In the genomic region with DNA sequence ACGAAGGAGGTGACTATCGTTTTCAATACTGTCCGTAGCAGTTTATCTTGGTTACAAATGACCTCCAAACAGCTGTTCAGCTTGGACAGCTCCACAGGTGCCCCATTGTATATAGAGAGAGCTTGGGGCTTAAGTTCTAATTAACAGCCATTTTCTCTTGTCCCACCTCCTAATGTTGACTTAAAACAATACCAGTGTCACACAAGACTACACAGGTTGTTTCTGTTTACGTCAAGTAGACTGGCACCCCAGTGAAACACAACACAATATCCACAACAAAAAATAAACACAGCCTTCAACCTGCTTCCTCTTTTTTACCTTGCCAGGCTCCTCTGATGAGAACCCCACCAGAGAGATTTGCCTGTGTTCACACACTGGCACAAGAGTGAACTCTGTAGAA, we compare ENCODE assay signal across 13 cellular contexts. TPM values are rescaled to one million over a fixed set of nuclear protein-coding genes. Genes with fewer than 3 reads are reported as not detected.
DNase-seq lines count a peak whose midpoint lies in the region; ATAC-seq and TF ChIP-seq lines count a peak whose summit lies in the region.
"Had no signal": no experiment of that assay in that cellular context is flagged by ENCODE, and none has a peak within 500 bp of the region (broad histone marks: within the 10 kb centered on the region; RNA-seq: fewer than 3 reads in every experiment).

No MANE protein-coding gene starts in this region.

- no peaks in the 10 kb centered on the region for H3K36me3 ChIP-seq in OCI-LY1 (ENCODE audit: insufficient read depth, low read length)
- H3K36me3 ChIP-seq: neutrophil, Peyer's patch had no signal

- H3K27me3 ChIP-seq in OCI-LY1 (ENCODE audit: insufficient read depth, low read length) = no peaks in the 10 kb centered on the region
- H3K27me3 ChIP-seq: neutrophil, Peyer's patch had no signal

- no peak overlapping the region for H3K9ac ChIP-seq in OCI-LY1 (ENCODE audit: low read length)

- intact Hi-C loops in left ventricle myocardium superior (cut with micrococcal nuclease) = no loop called here

- H3K9me3 Mint-ChIP-seq in activated CD8-positive, alpha-beta memory T cell treated with anti-CD3 and anti-CD28 coated beads, Interleukin-2, amount 10 ng/mL, durations not matched to agents 7 days and 5 days (ENCODE audit: low read depth) = peaks cover 5% of the 10 kb centered on the region
- H3K9me3 Mint-ChIP-seq: activated naive CD8-positive, alpha-beta T cell treated with anti-CD3 and anti-CD28 coated beads for 36 hours had no signal

- H3K36me3 Mint-ChIP-seq in activated CD8-positive, alpha-beta memory T cell treated with anti-CD3 and anti-CD28 coated beads, Interleukin-2, amount 10 ng/mL, durations not matched to agents 7 days and 5 days = no peaks in the 10 kb centered on the region
- H3K36me3 Mint-ChIP-seq: activated naive CD8-positive, alpha-beta T cell treated with anti-CD3 and anti-CD28 coated beads for 36 hours; CD4-positive, CD25-positive, alpha-beta regulatory T cell had no signal

- TF ChIP-seq CTCF in OCI-LY1 (IDR thresholded peaks at IDR 0.05; ENCODE audit: low read length) = no peak

- H3K79me2 ChIP-seq in OCI-LY1 (ENCODE audit: insufficient read depth, low read length) = no peaks in the 10 kb centered on the region

- no peak for DNase-seq in activated CD4-positive, alpha-beta T cell treated with anti-CD3 and anti-CD28 coated beads, Interleukin-2, amount 50 U/mL, for 1 hour
- DNase-seq in activated CD8-positive, alpha-beta memory T cell treated with anti-CD3 and anti-CD28 coated beads, Interleukin-2, amount 10 ng/mL, durations not matched to agents 7 days and 5 days = no peak
- DNase-seq in stimulated activated CD4-positive, alpha-beta T cell treated with anti-CD3 and anti-CD28 coated beads, Interleukin-12 subunit alpha, Interleukin-12 subunit beta, amount 100 ng/mL, for 4 hours = no peak
- no peak for DNase-seq in left ventricle myocardium superior
- DNase-seq: activated naive CD8-positive, alpha-beta T cell treated with anti-CD3 and anti-CD28 coated beads for 36 hours; CD4-positive, CD25-positive, alpha-beta regulatory T cell; KG1; Peyer's patch had no signal

- no peak overlapping the region for H3K4me3 Mint-ChIP-seq in activated CD8-positive, alpha-beta memory T cell treated with anti-CD3 and anti-CD28 coated beads, Interleukin-2, amount 10 ng/mL, durations not matched to agents 7 days and 5 days
- H3K4me3 Mint-ChIP-seq: activated naive CD8-positive, alpha-beta T cell treated with anti-CD3 and anti-CD28 coated beads for 36 hours; CD4-positive, CD25-positive, alpha-beta regulatory T cell had no signal

- no peak overlapping the region for H2AFZ ChIP-seq in OCI-LY1 (ENCODE audit: low read length)

- H3K4me1 Mint-ChIP-seq in activated CD8-positive, alpha-beta memory T cell treated with anti-CD3 and anti-CD28 coated beads, Interleukin-2, amount 10 ng/mL, durations not matched to agents 7 days and 5 days = no peaks in the 10 kb centered on the region
- H3K4me1 Mint-ChIP-seq: activated naive CD8-positive, alpha-beta T cell treated with anti-CD3 and anti-CD28 coated beads for 36 hours; CD4-positive, CD25-positive, alpha-beta regulatory T cell had no signal

- peaks cover 8% of the 10 kb centered on the region for H3K4me1 ChIP-seq in OCI-LY1 (ENCODE audit: insufficient read depth, low read length, severe bottlenecking)
- H3K4me1 ChIP-seq: Peyer's patch had no signal

- no peak overlapping the region for H3K27ac Mint-ChIP-seq in activated CD8-positive, alpha-beta memory T cell treated with anti-CD3 and anti-CD28 coated beads, Interleukin-2, amount 10 ng/mL, durations not matched to agents 7 days and 5 days
- H3K27ac Mint-ChIP-seq: activated naive CD8-positive, alpha-beta T cell treated with anti-CD3 and anti-CD28 coated beads for 36 hours; CD4-positive, CD25-positive, alpha-beta regulatory T cell had no signal

- no peaks in the 10 kb centered on the region for H3K9me2 ChIP-seq in OCI-LY1 (ENCODE audit: low read depth, low read length)

- peak; percentile 68 for ATAC-seq in GM18499 (IDR thresholded peaks at IDR 0.05; ENCODE audit: insufficient read depth, unreplicated experiment)
- ATAC-seq in GM21381 (IDR thresholded peaks at IDR 0.05; ENCODE audit: unreplicated experiment) = peak; percentile 70
- ATAC-seq in HG03135 (IDR thresholded peaks at IDR 0.05; ENCODE audit: unreplicated experiment) = peak; percentile 67
- no peak for ATAC-seq in activated CD8-positive, alpha-beta memory T cell treated with anti-CD3 and anti-CD28 coated beads, Interleukin-2, amount 10 ng/mL, durations not matched to agents 7 days and 5 days
- no peak for ATAC-seq in left ventricle myocardium superior

- H3K4me2 ChIP-seq in OCI-LY1 (ENCODE audit: low read length) = peak overlapping the region; percentile 27; the same call in 1 of the 2 replicates

- no peaks in the 10 kb centered on the region for H3K27me3 Mint-ChIP-seq in activated CD8-positive, alpha-beta memory T cell treated with anti-CD3 and anti-CD28 coated beads, Interleukin-2, amount 10 ng/mL, durations not matched to agents 7 days and 5 days
- H3K27me3 Mint-ChIP-seq: CD4-positive, CD25-positive, alpha-beta regulatory T cell had no signal

- H3K27ac ChIP-seq in OCI-LY1 (ENCODE audit: low read depth, low read length, poor library complexity, severe bottlenecking) = no peak overlapping the region
- H3K27ac ChIP-seq: neutrophil had no signal

- H3F3A ChIP-seq in OCI-LY1 (ENCODE audit: insufficient read depth, low read length) = no peaks in the 10 kb centered on the region

- H3K4me3 ChIP-seq in OCI-LY1 (ENCODE audit: low read depth, low read length, poor library complexity, severe bottlenecking) = no peak overlapping the region
- H3K4me3 ChIP-seq: Peyer's patch had no signal

- CTCF ChIA-PET in activated CD8-positive, alpha-beta memory T cell treated with anti-CD3 and anti-CD28 coated beads, Interleukin-2, amount 10 ng/mL, durations not matched to agents 7 days and 5 days (lab: Charles Lee) = no interaction called here

- no peaks in the 10 kb centered on the region for H3K9me3 ChIP-seq in OCI-LY1 (ENCODE audit: low read length)
- H3K9me3 ChIP-seq: neutrophil, Peyer's patch had no signal

- H4K20me1 ChIP-seq in OCI-LY1 (ENCODE audit: insufficient read depth, low read length) = no peaks in the 10 kb centered on the region

RNA-seq across cellular contexts. Expression of a gene that starts 39.8 kb away (rescaled TPM):
- total RNA-seq in activated CD8-positive, alpha-beta memory T cell treated with anti-CD3 and anti-CD28 coated beads, Interleukin-2, amount 10 ng/mL, durations not matched to agents 7 days and 5 days = under 1 TPM; 0.41 to 0.42 TPM
- total RNA-seq in left ventricle myocardium superior = 10.2 TPM

Comparison
In these comparisons a context has a peak if more than half of its experiments do, and no peak if none do; other contexts are left out.
1. ATAC-seq: peak in GM18499 (single experiment), GM21381 (single experiment) and HG03135 (single experiment); none in activated CD8-positive, alpha-beta memory T cell treated with anti-CD3 and anti-CD28 coated beads, Interleukin-2, amount 10 ng/mL, durations not matched to agents 7 days and 5 days (single experiment) and left ventricle myocardium superior (single experiment).